Comparison of ENCODE assay signal across 20 cellular contexts in the genomic region with DNA sequence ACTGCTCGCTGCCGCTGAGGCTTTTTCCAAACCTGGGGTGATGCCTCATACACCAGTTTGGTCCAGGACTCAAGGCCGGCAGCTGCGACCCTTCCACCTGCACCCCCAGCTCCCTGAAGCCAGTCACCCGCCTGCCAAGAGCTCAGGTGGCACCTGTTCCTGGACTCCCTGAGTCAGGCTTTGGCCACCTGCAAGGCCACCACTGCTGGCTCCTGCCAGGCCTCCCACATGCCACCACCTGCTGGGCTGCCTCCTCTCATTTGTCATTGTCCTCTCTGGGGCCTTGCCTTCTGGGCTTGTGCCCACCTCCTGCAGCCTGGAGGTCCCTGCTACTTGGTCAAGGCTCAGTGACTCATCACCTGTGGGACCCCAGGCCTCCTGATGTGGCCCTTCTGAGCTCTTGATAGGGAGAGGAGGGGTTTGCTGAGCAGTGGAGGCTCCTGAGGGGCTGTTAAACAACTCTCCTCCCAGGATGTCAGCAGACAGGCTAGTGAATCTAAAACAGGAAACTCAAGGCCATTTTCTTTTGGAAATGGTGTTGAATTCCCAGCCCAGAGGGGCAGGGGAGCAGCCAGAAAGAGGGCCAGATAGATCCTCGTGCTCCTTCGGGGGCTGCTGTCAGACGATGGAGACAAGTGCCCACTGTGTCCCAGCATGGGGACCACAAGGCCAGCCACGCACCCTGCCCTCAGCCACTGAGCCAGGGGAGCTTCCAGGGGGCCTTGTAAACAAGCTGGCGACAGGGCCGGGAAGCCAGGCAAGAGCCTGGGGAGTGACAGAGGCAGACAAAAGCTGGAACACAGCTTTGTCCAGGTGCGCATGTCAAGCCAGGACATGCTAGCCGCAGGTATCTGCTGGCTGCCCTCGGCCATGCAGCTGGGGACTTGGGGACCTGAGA.
DNase-seq lines count a peak whose midpoint lies in the region; ATAC-seq lines count a peak whose summit lies in the region.
"Had no signal": no experiment of that assay in that cellular context is flagged by ENCODE, and none has a peak within 500 bp of the region (broad histone marks: within the 10 kb centered on the region; RNA-seq: fewer than 3 reads in every experiment).

No MANE protein-coding gene starts in this region.

- in situ Hi-C loops in G401 (cut with HindIII; ENCODE audit: low sequenced_read_pairs) = no loop called here

- no peak for ATAC-seq in HG03039 (IDR thresholded peaks at IDR 0.05; ENCODE audit: unreplicated experiment)
- ATAC-seq: gastrocnemius medialis; stimulated activated naive B cell treated with anti-CD40 and anti-IgM and Interleukin-4, amounts not matched to agents 10 μg/mL and 1 μg/mL and 100 μg/mL, for 72 hours; T-helper 17 cell had no signal

- DNase-seq in COLO668 (lab: John Stamatoyannopoulos, UW; ENCODE audit: unreplicated experiment) (peak; percentile 85), G401 (ENCODE audit: low spot score) (peak; percentile 49), NCI-H2196 treated with DMSO at 0.1 percent for 48 hours (lab: John Stamatoyannopoulos, UW; ENCODE audit: unreplicated experiment) (peak; percentile 17), cerebellum (ENCODE audit: low spot score) (peak; percentile 12), HCEC 1CT (no peak), GF-D8 (lab: John Stamatoyannopoulos, UW) (no peak), Ammon's horn (ENCODE audit: low spot score) (no peak)
- DNase-seq: activated CD4-positive, alpha-beta memory T cell treated with anti-CD3 and anti-CD28 coated beads, Interleukin-2, amount 10 ng/mL, durations not matched to agents 7 days and 5 days; activated CD4-positive, alpha-beta T cell treated with anti-CD3 and anti-CD28 coated beads for 1 hour; activated CD8-positive, alpha-beta memory T cell treated with anti-CD3 and anti-CD28 coated beads, Interleukin-2, amount 50 U/mL, for 48 hours; activated naive CD4-positive, alpha-beta T cell treated with anti-CD3 and anti-CD28 coated beads, Interleukin-2, amount 50 U/mL, for 16 hours; aorta; gastrocnemius medialis; NCI-H1105; right lobe of liver; stimulated activated CD4-positive, alpha-beta T cell treated with anti-CD3 and anti-CD28 coated beads, Interleukin-12 subunit alpha, Interleukin-12 subunit beta, amount 100 ng/mL, for 4 hours; stimulated activated CD4-positive, alpha-beta T cell treated with anti-CD3 and anti-CD28 coated beads, Interleukin-4, amount 100 ng/mL, for 24 hours; stimulated activated naive B cell treated with anti-CD40 and anti-IgM and Interleukin-4, amounts not matched to agents 10 μg/mL and 1 μg/mL and 100 μg/mL, for 72 hours; T-helper 17 cell had no signal

Comparison
In these comparisons a context has a peak if more than half of its experiments do, and no peak if none do; other contexts are left out.
1. DNase-seq: peak in COLO668 (single experiment), G401 (single experiment), NCI-H2196 treated with DMSO at 0.1 percent for 48 hours (single experiment) and cerebellum (single experiment); none in HCEC 1CT (single experiment), GF-D8 (single experiment) and Ammon's horn (single experiment).